18 cellular contexts compared by ENCODE assay signal in the genomic region with DNA sequence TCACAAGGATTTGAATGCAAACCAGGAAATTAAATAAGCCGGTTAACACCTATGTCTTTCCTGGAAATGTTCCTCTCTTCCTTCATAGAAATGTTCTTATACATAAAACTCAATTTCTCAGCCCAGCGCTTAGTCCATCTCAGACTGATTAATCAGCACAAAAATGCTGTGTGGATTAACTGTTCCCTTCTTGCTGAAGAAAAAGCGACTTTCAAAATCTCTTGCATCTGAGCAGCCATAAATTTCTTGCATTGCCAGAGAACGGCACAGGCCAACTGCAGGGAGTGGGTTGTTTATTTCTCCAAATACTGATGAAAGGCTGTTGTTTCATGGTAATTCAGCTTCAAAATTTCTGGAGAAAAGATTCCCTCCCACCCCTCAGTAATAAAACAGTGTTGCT.
"Had no signal": no experiment of that assay in that cellular context is flagged by ENCODE, and none has a peak within 500 bp of the region (broad histone marks: within the 10 kb centered on the region; RNA-seq: fewer than 3 reads in every experiment).

No MANE protein-coding gene starts in this region.

- H3K4me1 ChIP-seq: heart left ventricle, left ventricle myocardium inferior, sigmoid colon, tibial artery, upper lobe of right lung had no signal

- FAIRE-seq: frontal cortex, keratinocyte had no signal

- H3K9me3 Mint-ChIP-seq: neural crest cell had no signal

- H3K27ac Mint-ChIP-seq: effector memory CD8-positive, alpha-beta T cell; naive thymus-derived CD8-positive, alpha-beta T cell; stimulated activated effector memory CD8-positive, alpha-beta T cell treated with anti-CD3 and anti-CD28 coated beads, Interleukin-12 subunit alpha, Interleukin-12 subunit beta, amount 100 ng/mL, for 72 hours had no signal

- H3K4me3 Mint-ChIP-seq: effector memory CD8-positive, alpha-beta T cell; naive thymus-derived CD8-positive, alpha-beta T cell; neural crest cell; stimulated activated effector memory CD8-positive, alpha-beta T cell treated with anti-CD3 and anti-CD28 coated beads, Interleukin-12 subunit alpha, Interleukin-12 subunit beta, amount 100 ng/mL, for 72 hours had no signal

- H3K27me3 ChIP-seq: heart left ventricle, sigmoid colon, tibial artery, upper lobe of right lung had no signal

- H3K27me3 Mint-ChIP-seq: effector memory CD8-positive, alpha-beta T cell; naive thymus-derived CD8-positive, alpha-beta T cell had no signal

- H3K4me3 ChIP-seq: heart left ventricle, left ventricle myocardium inferior, lung, sigmoid colon, tibial artery, upper lobe of right lung had no signal

- H3K4me1 Mint-ChIP-seq: naive thymus-derived CD8-positive, alpha-beta T cell; stimulated activated effector memory CD8-positive, alpha-beta T cell treated with anti-CD3 and anti-CD28 coated beads, Interleukin-12 subunit alpha, Interleukin-12 subunit beta, amount 100 ng/mL, for 72 hours had no signal

- H3K36me3 ChIP-seq: heart left ventricle, left ventricle myocardium inferior, sigmoid colon, tibial artery, upper lobe of right lung had no signal

- H3K36me3 Mint-ChIP-seq: naive thymus-derived CD8-positive, alpha-beta T cell; stimulated activated effector memory CD8-positive, alpha-beta T cell treated with anti-CD3 and anti-CD28 coated beads, Interleukin-12 subunit alpha, Interleukin-12 subunit beta, amount 100 ng/mL, for 72 hours had no signal

- DNase-seq: effector memory CD8-positive, alpha-beta T cell; heart left ventricle; hypothalamus; left ventricle myocardium inferior; mesenchymal stem cell; naive thymus-derived CD8-positive, alpha-beta T cell; posterior cingulate gyrus; sigmoid colon; stimulated activated CD4-positive, alpha-beta T cell treated with anti-CD3 and anti-CD28 coated beads, Interleukin-4, amount 100 ng/mL, for 1 hour; stimulated activated CD8-positive, alpha-beta memory T cell treated with anti-CD3 and anti-CD28 coated beads, Interleukin-4, amount 100 ng/mL, for 48 hours; stimulated activated naive CD8-positive, alpha-beta T cell treated with anti-CD3 and anti-CD28 coated beads, Interleukin-15, Interleukin-2, amounts not matched to agents 100 U/mL and 50 U/mL, for 24 hours; tibial artery; upper lobe of right lung had no signal

- H3K9me3 ChIP-seq: left ventricle myocardium inferior, sigmoid colon, tibial artery, upper lobe of right lung had no signal

- H3K27ac ChIP-seq: heart left ventricle, left ventricle myocardium inferior, sigmoid colon, tibial artery, upper lobe of right lung had no signal
